In genomic region chr10:133439517-133440461, GRCh38 we compare ENCODE assay signal across 10 cellular contexts. TPM values are rescaled to one million over a fixed set of nuclear protein-coding genes. Genes with fewer than 3 reads are reported as not detected.
"Had no signal": no experiment of that assay in that cellular context is flagged by ENCODE, and none has a peak within 500 bp of the region (broad histone marks: within the 10 kb centered on the region; RNA-seq: fewer than 3 reads in every experiment).

No MANE protein-coding gene starts in this region.

- H3K4me1 Mint-ChIP-seq: neural crest cell, WTC11 had no signal

- H3K36me3 Mint-ChIP-seq: T-cell had no signal

- H3K4me3 ChIP-seq: upper lobe of left lung had no signal

- H3K36me3 ChIP-seq: upper lobe of left lung had no signal

- H3K27ac Mint-ChIP-seq: activated CD4-positive, alpha-beta T cell treated with anti-CD3 and anti-CD28 coated beads, Interleukin-2, amount 10 ng/mL, durations not matched to agents 24 days and 14 days; activated naive CD8-positive, alpha-beta T cell treated with anti-CD3 and anti-CD28 coated beads for 36 hours; WTC11 had no signal

- H3K79me2 ChIP-seq: parathyroid adenoma had no signal

- ATAC-seq: T-cell, WTC11 had no signal

- H3K27ac ChIP-seq: parathyroid adenoma, upper lobe of left lung had no signal

- DNase-seq: activated naive CD8-positive, alpha-beta T cell treated with anti-CD3 and anti-CD28 coated beads for 36 hours; foreskin melanocyte; stimulated activated naive CD4-positive, alpha-beta T cell treated with Interleukin-2 at 50 U/mL for 16 hours; T-cell had no signal

- H3K9me3 Mint-ChIP-seq: activated CD4-positive, alpha-beta T cell treated with anti-CD3 and anti-CD28 coated beads, Interleukin-2, amount 10 ng/mL, durations not matched to agents 24 days and 14 days; T-cell had no signal

- H2AFZ ChIP-seq: parathyroid adenoma had no signal

- H3K9me3 ChIP-seq: upper lobe of left lung had no signal

- H3K4me3 Mint-ChIP-seq: activated CD4-positive, alpha-beta T cell treated with anti-CD3 and anti-CD28 coated beads, Interleukin-2, amount 10 ng/mL, durations not matched to agents 24 days and 14 days; activated naive CD8-positive, alpha-beta T cell treated with anti-CD3 and anti-CD28 coated beads for 36 hours; neural crest cell; T-cell; WTC11 had no signal

- H3K4me1 ChIP-seq: parathyroid adenoma, upper lobe of left lung had no signal

- H3K9ac ChIP-seq: parathyroid adenoma had no signal

- H3K27me3 ChIP-seq: upper lobe of left lung had no signal

RNA-seq across cellular contexts. Expression of gene SPRN, which starts 15.4 kb away (rescaled TPM):
- total RNA-seq: activated CD4-positive, alpha-beta T cell treated with anti-CD3 and anti-CD28 coated beads, Interleukin-2, amount 10 ng/mL, durations not matched to agents 24 days and 14 days; activated naive CD8-positive, alpha-beta T cell treated with anti-CD3 and anti-CD28 coated beads for 36 hours; SK-MEL-5 had no signal
